23 cellular contexts compared by ENCODE assay signal in the genomic region with DNA sequence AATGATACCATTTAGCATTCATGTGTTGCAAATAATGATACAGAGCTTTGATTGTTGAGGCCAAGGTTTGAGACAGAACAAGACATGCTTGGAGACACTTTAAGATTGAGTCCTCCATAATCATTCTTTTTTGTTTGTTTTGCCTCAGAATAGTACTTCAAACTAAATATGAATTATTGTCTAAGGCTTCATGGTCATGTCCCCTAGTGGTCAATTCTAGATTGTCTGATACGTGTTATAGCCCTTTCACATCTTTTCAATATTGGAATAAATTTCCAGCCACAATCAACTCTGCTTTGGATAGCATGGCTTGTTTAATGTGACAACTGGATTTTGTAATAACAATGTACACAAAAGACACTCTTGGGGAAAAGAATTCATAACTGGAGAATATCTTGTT.
A peak's percentile ranks its signal among the peaks of the same experiment; 100 is the strongest.
DNase-seq lines count a peak whose midpoint lies in the region; ATAC-seq, FAIRE-seq and TF ChIP-seq lines count a peak whose summit lies in the region.
"Had no signal": no experiment of that assay in that cellular context is flagged by ENCODE, and none has a peak within 500 bp of the region (broad histone marks: within the 10 kb centered on the region; RNA-seq: fewer than 3 reads in every experiment).

No MANE protein-coding gene starts in this region.

- TF ChIP-seq CTCF in AG09309 (IDR thresholded peaks at IDR 0.05; ENCODE audit: control insufficient read depth, insufficient read depth, low read depth, low read length, missing control alignments) (peak; percentile 11), VCaP (conservative IDR thresholded peaks at IDR 0.05) (no peak), foreskin keratinocyte (conservative IDR thresholded peaks at IDR 0.05) (peak; percentile 29), coronary artery (IDR thresholded peaks at IDR 0.05) (no peak)

- no peaks in the 10 kb centered on the region for H3K4me1 ChIP-seq in foreskin keratinocyte
- H3K4me1 ChIP-seq: psoas muscle had no signal

- FAIRE-seq in H54 (lab: Jason Lieb, UNC): peak; percentile 64
- FAIRE-seq: frontal cortex had no signal

- DNase-seq in AG09309 (ENCODE audit: low read depth) (no peak), H54 (ENCODE audit: insufficient read length, low spot score) (no peak), foreskin keratinocyte (no peak), coronary artery (ENCODE audit: low spot score) (no peak), NCI-H82 (lab: John Stamatoyannopoulos, UW) (no peak)
- DNase-seq: activated CD4-positive, alpha-beta T cell treated with anti-CD3 and anti-CD28 coated beads, Interleukin-2, amount 50 U/mL, for 48 hours; activated CD4-positive, CD25-positive, alpha-beta regulatory T cell; activated effector memory CD4-positive, alpha-beta T cell treated with anti-CD3 and anti-CD28 coated beads, Interleukin-2, amount 50 U/mL, for 16 hours; activated naive CD8-positive, alpha-beta T cell treated with anti-CD3 and anti-CD28 coated beads, Interleukin-2, amount 50 U/mL, for 24 hours; activated T-cell treated with anti-CD3 and anti-CD28 coated beads for 4 hours; CD8-positive, alpha-beta T cell; GM23248; hypothalamus; left ventricle myocardium superior; mucosa of descending colon; NCI-H1417 treated with DMSO at 0.1 percent for 48 hours; NCI-H524; psoas muscle had no signal

- ATAC-seq in foreskin keratinocyte: no peak
- no peak for ATAC-seq in HG03457 (IDR thresholded peaks at IDR 0.05; ENCODE audit: unreplicated experiment)
- ATAC-seq in GM21390 (IDR thresholded peaks at IDR 0.05; ENCODE audit: unreplicated experiment): no peak
- ATAC-seq: activated naive CD8-positive, alpha-beta T cell treated with anti-CD3 and anti-CD28 coated beads, Interleukin-2, amount 50 U/mL, for 24 hours; CD8-positive, alpha-beta T cell; left ventricle myocardium superior; psoas muscle had no signal

- H3K27ac ChIP-seq in VCaP: peak overlapping the region; percentile 58; the same call in 1 of the 2 replicates
- no peak overlapping the region for H3K27ac ChIP-seq in foreskin keratinocyte
- no peak overlapping the region for H3K27ac ChIP-seq in coronary artery
- H3K27ac ChIP-seq: GM23248, HL-60, psoas muscle had no signal

- TF ChIP-seq POLR2A in H54 (IDR thresholded peaks at IDR 0.05; ENCODE audit: low read depth, low read length): no peak

- H3K4me3 ChIP-seq in AG09309 (ENCODE audit: control insufficient read depth, low read depth, low read length): no peak overlapping the region
- H3K4me3 ChIP-seq in coronary artery: no peak overlapping the region
- H3K4me3 ChIP-seq: GM23248, mucosa of descending colon, psoas muscle had no signal

- no peaks in the 10 kb centered on the region for H3K27me3 ChIP-seq in foreskin keratinocyte

Comparison
In these comparisons a context has a peak if more than half of its experiments do, and no peak if none do; other contexts are left out.
1. CTCF ChIP-seq: peak in AG09309 (single experiment) and foreskin keratinocyte (single experiment); none in VCaP (single experiment) and coronary artery (single experiment).